Comparison of ENCODE assay signal across 8 cellular contexts in the genomic region with DNA sequence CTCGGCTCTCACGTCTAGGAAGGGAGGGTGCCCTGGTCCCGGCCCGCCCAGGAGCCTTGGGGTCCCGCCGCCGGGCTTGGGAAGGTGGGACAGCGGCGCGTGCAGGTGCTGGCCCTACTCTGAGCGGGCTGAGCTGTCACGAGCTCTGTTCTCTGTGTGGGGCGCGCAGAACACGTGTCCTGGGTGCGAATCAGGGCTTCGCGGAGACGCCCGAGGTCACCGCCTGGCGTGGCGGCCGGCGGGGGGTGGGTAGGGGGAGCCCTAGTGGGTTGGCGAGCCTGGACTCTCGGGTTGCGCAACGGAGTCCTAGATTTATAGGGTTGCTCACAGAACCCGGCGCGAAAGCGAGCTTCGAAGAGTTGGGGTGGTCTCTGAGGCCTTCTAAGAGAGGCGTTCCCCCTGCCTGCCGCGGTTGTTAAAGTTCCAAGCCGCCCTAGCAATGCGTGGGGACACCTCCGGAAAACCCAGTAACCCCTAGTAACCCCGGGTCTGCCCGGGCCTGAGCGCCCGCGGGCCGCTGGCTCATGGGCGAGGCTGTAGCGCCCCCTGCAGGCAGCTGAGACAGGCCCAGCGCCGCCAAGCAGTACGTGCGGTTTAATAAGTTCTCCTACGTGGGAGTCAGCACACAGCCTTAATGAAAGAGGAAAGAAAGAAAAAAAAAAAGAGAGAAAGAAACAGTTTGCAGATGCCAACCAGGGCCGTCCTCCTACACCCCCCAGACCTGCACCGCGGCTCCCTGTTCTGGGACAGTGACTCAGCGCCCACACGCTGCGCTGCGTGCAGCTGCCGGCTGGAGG. TPM values are rescaled to one million over a fixed set of nuclear protein-coding genes. Genes with fewer than 3 reads are reported as not detected.
A peak's percentile ranks its signal among the peaks of the same experiment; 100 is the strongest.
DNase-seq lines count a peak whose midpoint lies in the region; ATAC-seq and TF ChIP-seq lines count a peak whose summit lies in the region.

No MANE protein-coding gene starts in this region.

- DNase-seq in G401 (ENCODE audit: low spot score): peak; percentile 67
- DNase-seq in SW 1271 (lab: John Stamatoyannopoulos, UW): peak; percentile 87 to 91
- DNase-seq in activated naive CD8-positive, alpha-beta T cell treated with anti-CD3 and anti-CD28 coated beads, Interleukin-2, amount 50 U/mL, for 24 hours: peak; percentile 90
- DNase-seq in heart right ventricle: peak; percentile 80 to 87
- peak; percentile 96 for DNase-seq in posterior vena cava (ENCODE audit: low spot score)
- peak; percentile 89 for DNase-seq in ureter (ENCODE audit: low spot score)

- H3K9me3 ChIP-seq in KOPT-K1 (ENCODE audit: insufficient read depth, low read length, poor library complexity, severe bottlenecking): no peaks in the 10 kb centered on the region
- H3K9me3 ChIP-seq in heart right ventricle: peaks cover 0 to 8% (median 0%) of the 10 kb centered on the region in 11 donors

- peak overlapping the region; percentile 91 for H3K27ac Mint-ChIP-seq in activated naive CD8-positive, alpha-beta T cell treated with anti-CD3 and anti-CD28 coated beads, Interleukin-2, amount 50 U/mL, for 24 hours

- ATAC-seq in GM21786 (IDR thresholded peaks at IDR 0.05; ENCODE audit: unreplicated experiment) (peak; percentile 54), heart right ventricle (peak; percentile 64 to 75 (median 70))
- peak; percentile 76 for ATAC-seq in activated naive CD8-positive, alpha-beta T cell treated with anti-CD3 and anti-CD28 coated beads, Interleukin-2, amount 50 U/mL, for 24 hours

- WGBS in heart right ventricle, 2 donors: 6 to 7% methylated on average over 61 of the region's 61 CpGs

- no peaks in the 10 kb centered on the region for H3K36me3 Mint-ChIP-seq in activated naive CD8-positive, alpha-beta T cell treated with anti-CD3 and anti-CD28 coated beads, Interleukin-2, amount 50 U/mL, for 24 hours (ENCODE audit: low read depth)

- H3K36me3 ChIP-seq in KOPT-K1 (ENCODE audit: insufficient read depth, low read length) (no peaks in the 10 kb centered on the region), heart right ventricle (peaks cover 0 to 14% (median 0%) of the 10 kb centered on the region in 9 donors)

- H3K27me3 ChIP-seq in heart right ventricle: peaks cover 0 to 16% (median 0%) of the 10 kb centered on the region in 7 donors

- peaks cover 71% of the 10 kb centered on the region for H3K4me1 Mint-ChIP-seq in activated naive CD8-positive, alpha-beta T cell treated with anti-CD3 and anti-CD28 coated beads, Interleukin-2, amount 50 U/mL, for 24 hours

- H3K9me3 Mint-ChIP-seq in activated naive CD8-positive, alpha-beta T cell treated with anti-CD3 and anti-CD28 coated beads, Interleukin-2, amount 50 U/mL, for 24 hours: no peaks in the 10 kb centered on the region

- H3K4me3 Mint-ChIP-seq in activated naive CD8-positive, alpha-beta T cell treated with anti-CD3 and anti-CD28 coated beads, Interleukin-2, amount 50 U/mL, for 24 hours: peak overlapping the region; percentile 68

- intact Hi-C loops in heart right ventricle (cut with DNase I): loop anchor here (1.0 to 10.0 kb wide), 24 partner anchors 57 to 693 kb away; no protein-coding TSS in a partner anchor
- intact Hi-C loops in posterior vena cava (cut with DNase I): loop anchor here (2.0 to 10.0 kb wide), 6 partner anchors 15 to 550 kb away; no protein-coding TSS in a partner anchor

- peak; percentile 88 to 100 (median 99) for TF ChIP-seq CTCF in heart right ventricle (IDR thresholded peaks at IDR 0.05)

- peaks cover 11 to 71% (median 55%) of the 10 kb centered on the region in 9 donors for H3K4me1 ChIP-seq in heart right ventricle

- in situ Hi-C loops in G401 (cut with HindIII; ENCODE audit: low sequenced_read_pairs): loop anchor here (25.0 kb wide), 1 partner anchor 470 kb away; no protein-coding TSS in a partner anchor

- peaks cover 56% of the 10 kb centered on the region for H3K27me3 Mint-ChIP-seq in activated naive CD8-positive, alpha-beta T cell treated with anti-CD3 and anti-CD28 coated beads, Interleukin-2, amount 50 U/mL, for 24 hours

- H3K27ac ChIP-seq in KOPT-K1 (ENCODE audit: low read depth, low read length, poor library complexity, severe bottlenecking): peak overlapping the region; percentile 17
- peak overlapping the region in 9 of 10 donors; percentile 64 to 92 (median 84) for H3K27ac ChIP-seq in heart right ventricle

- peak overlapping the region; percentile 59 to 89 (median 72) for H3K4me3 ChIP-seq in heart right ventricle

RNA-seq across cellular contexts. Expression of a gene that starts 2.7 kb away (rescaled TPM):
- 209 and 276 TPM in 2 replicates for total RNA-seq in G401 (2014; rRNA removed; shearing (Covaris generic))
- total RNA-seq in heart right ventricle (10 to 100 TPM in 5 of 10 donors, 1 to 10 TPM in 5; 5.1 to 63.7 (median 9.6) TPM), posterior vena cava (10 to 100 TPM; 36.5 to 52.2 TPM), ureter (21.9 TPM)
- 10 to 100 TPM; 23.6 to 57.1 TPM for polyA plus RNA-seq in heart right ventricle

RNA-seq across cellular contexts. Expression of a gene that starts 13.6 kb away (rescaled TPM):
- 35.9 and 67.9 TPM in 2 replicates for total RNA-seq in G401 (2014; rRNA removed; shearing (Covaris generic))
- total RNA-seq in heart right ventricle (10 to 100 TPM; 16.2 to 27.1 (median 21.2) TPM), posterior vena cava (10 to 100 TPM; 53.4 to 58.9 TPM), ureter (90.7 TPM)
- polyA plus RNA-seq in heart right ventricle: 10 to 100 TPM in 1 of 2 donors, 1 to 10 TPM in 1; 8.9 to 22.2 TPM

Comparison
In these comparisons a context has a peak if more than half of its experiments do, and no peak if none do; other contexts are left out.
1. Peak in every context shown above with its lines: DNase-seq, ATAC-seq, H3K4me3 ChIP-seq and H3K27ac ChIP-seq.